10 cellular contexts compared by ENCODE assay signal in the genomic region with DNA sequence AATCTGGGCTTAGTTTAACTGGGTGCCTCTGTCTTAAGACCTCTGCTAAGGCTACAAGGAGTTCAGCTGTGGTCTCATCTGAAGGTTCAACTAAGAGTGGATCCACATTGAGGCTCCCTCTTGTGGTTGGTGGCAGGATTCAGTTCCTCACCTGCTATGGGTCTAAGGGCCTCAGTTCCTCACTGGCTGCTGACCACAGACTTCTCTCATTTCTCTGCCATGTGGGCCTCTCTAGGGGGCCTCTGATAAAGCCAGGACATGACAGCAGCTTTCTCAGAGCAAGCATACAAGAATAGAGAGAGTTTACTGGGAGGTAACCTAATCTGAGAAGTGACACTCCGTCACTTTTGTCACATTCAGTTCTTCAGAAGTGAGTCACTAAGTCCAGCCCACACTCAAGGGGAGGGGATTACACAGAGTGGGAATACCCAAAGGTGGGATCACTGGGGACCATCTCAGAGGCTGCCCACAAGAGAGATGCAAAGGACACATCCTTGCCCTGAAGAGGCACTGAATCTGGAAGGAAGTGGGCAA. TPM values are rescaled to one million over a fixed set of nuclear protein-coding genes. Genes with fewer than 3 reads are reported as not detected.
DNase-seq lines count a peak whose midpoint lies in the region; ATAC-seq and TF ChIP-seq lines count a peak whose summit lies in the region.
"Had no signal": no experiment of that assay in that cellular context is flagged by ENCODE, and none has a peak within 500 bp of the region (broad histone marks: within the 10 kb centered on the region; RNA-seq: fewer than 3 reads in every experiment).

No MANE protein-coding gene starts in this region.

- intact Hi-C loops in right lobe of liver (cut with DNase I) = loop anchor here (5.0 to 10.0 kb wide), 2 partner anchors 88 to 230 kb away; a partner anchor contains a TSS

- peak in 3 of 4 donors; percentile 59 to 69 (median 65) for TF ChIP-seq CTCF in right lobe of liver (IDR thresholded peaks at IDR 0.05)

- WGBS in right lobe of liver (ENCODE audit: insufficient coverage, low coverage, low lambda C conversion rate, missing lambda C conversion rate) = 88% methylated on average over 1 of the region's 1 CpG

- H3K4me3 Mint-ChIP-seq in activated T-helper 17 cell treated with anti-CD3 and anti-CD28 coated beads, Interleukin-2, amount 50 U/mL, for 72 hours = no peak overlapping the region

- H3K27me3 Mint-ChIP-seq in activated T-helper 17 cell treated with anti-CD3 and anti-CD28 coated beads, Interleukin-2, amount 50 U/mL, for 72 hours = no peaks in the 10 kb centered on the region

- no peak overlapping the region for H3K4me3 ChIP-seq in right lobe of liver
- H3K4me3 ChIP-seq: BLaER1 treated with 17β-estradiol and CSF1 and Interleukin-3, amounts not matched to agents 10 nM and 100 nM; psoas muscle had no signal

- no peaks in the 10 kb centered on the region for H3K4me1 ChIP-seq in right lobe of liver
- H3K4me1 ChIP-seq: psoas muscle had no signal

- peak; percentile 78 for ATAC-seq in GM21423 (IDR thresholded peaks at IDR 0.05; ENCODE audit: unreplicated experiment)
- ATAC-seq in activated T-helper 17 cell treated with anti-CD3 and anti-CD28 coated beads, Interleukin-2, amount 50 U/mL, for 72 hours (replicated peaks) = peak; percentile 89
- peak in 3 of 4 donors; percentile 76 to 92 (median 87) for ATAC-seq in right lobe of liver
- no peak for ATAC-seq in GM21515 (IDR thresholded peaks at IDR 0.05; ENCODE audit: unreplicated experiment)

- no peaks in the 10 kb centered on the region for H3K9me3 Mint-ChIP-seq in activated T-helper 17 cell treated with anti-CD3 and anti-CD28 coated beads, Interleukin-2, amount 50 U/mL, for 72 hours

- H3K36me3 Mint-ChIP-seq in activated T-helper 17 cell treated with anti-CD3 and anti-CD28 coated beads, Interleukin-2, amount 50 U/mL, for 72 hours (ENCODE audit: low read depth) = no peaks in the 10 kb centered on the region

- H3K9me3 ChIP-seq in right lobe of liver = no peaks in the 10 kb centered on the region
- H3K9me3 ChIP-seq: BLaER1 treated with 17β-estradiol and CSF1 and Interleukin-3, amounts not matched to agents 10 nM and 100 nM; psoas muscle had no signal

- no peak for TF ChIP-seq POLR2A in right lobe of liver (IDR thresholded peaks at IDR 0.05)

- H3K4me1 Mint-ChIP-seq in activated T-helper 17 cell treated with anti-CD3 and anti-CD28 coated beads, Interleukin-2, amount 50 U/mL, for 72 hours = peaks cover under 1% of the 10 kb centered on the region

- DNase-seq in NCI-H146 (lab: John Stamatoyannopoulos, UW) = peak; percentile 33
- no peak for DNase-seq in NCI-H146 treated with DMSO at 0.1 percent for 48 hours (lab: John Stamatoyannopoulos, UW; ENCODE audit: unreplicated experiment)
- peak; percentile 14 to 35 for DNase-seq in Kasumi-1 (lab: John Stamatoyannopoulos, UW)
- DNase-seq in right lobe of liver = no peak
- DNase-seq in mucosa of gallbladder (ENCODE audit: low spot score) = no peak
- DNase-seq: psoas muscle had no signal

- H3K27ac Mint-ChIP-seq in activated T-helper 17 cell treated with anti-CD3 and anti-CD28 coated beads, Interleukin-2, amount 50 U/mL, for 72 hours = no peak overlapping the region

- no peaks in the 10 kb centered on the region for H3K27me3 ChIP-seq in right lobe of liver
- H3K27me3 ChIP-seq: BLaER1 treated with 17β-estradiol and CSF1 and Interleukin-3, amounts not matched to agents 10 nM and 100 nM had no signal

- H3K27ac ChIP-seq in right lobe of liver = no peak overlapping the region
- H3K27ac ChIP-seq: BLaER1 treated with 17β-estradiol and CSF1 and Interleukin-3, amounts not matched to agents 10 nM and 100 nM; psoas muscle had no signal

- no peaks in the 10 kb centered on the region for H3K36me3 ChIP-seq in right lobe of liver

RNA-seq across cellular contexts. Expression of a gene that starts 19.2 kb away (rescaled TPM):
- total RNA-seq in activated T-helper 17 cell treated with anti-CD3 and anti-CD28 coated beads, Interleukin-2, amount 50 U/mL, for 72 hours = 10 to 100 TPM in 1 of 2 donors, 1 to 10 TPM in 1; 4.8 to 10.4 TPM
- total RNA-seq in right lobe of liver (100 to 1,000 TPM; 160 to 378 (median 305) TPM), mucosa of gallbladder (26.0 TPM)

RNA-seq across cellular contexts. Expression of a gene that starts 33.8 kb away (rescaled TPM):
- total RNA-seq in activated T-helper 17 cell treated with anti-CD3 and anti-CD28 coated beads, Interleukin-2, amount 50 U/mL, for 72 hours = 10 to 100 TPM; 28.7 to 40.6 TPM
- total RNA-seq in right lobe of liver = 10 to 100 TPM; 11.3 to 15.2 (median 13.7) TPM
- total RNA-seq in mucosa of gallbladder = 23.8 TPM

Comparison
In these comparisons a context has a peak if more than half of its experiments do, and no peak if none do; other contexts are left out.
1. DNase-seq: peak in NCI-H146 (single experiment) and Kasumi-1 (2 of 2); none in NCI-H146 treated with DMSO at 0.1 percent for 48 hours (single experiment), right lobe of liver (0 of 3) and mucosa of gallbladder (single experiment).